Comparison of ENCODE assay signal across 23 cellular contexts in genomic region chr14:67589212-67589770, GRCh38.
"Had no signal": no experiment of that assay in that cellular context is flagged by ENCODE, and none has a peak within 500 bp of the region (broad histone marks: within the 10 kb centered on the region; RNA-seq: fewer than 3 reads in every experiment).

No MANE protein-coding gene starts in this region.

- H3K9me3 ChIP-seq: heart left ventricle, transverse colon, uterus had no signal

- H3K27ac ChIP-seq: cardiac muscle cell, epithelial cell of prostate, heart left ventricle, transverse colon, uterus, WERI-Rb-1 had no signal

- H3K36me3 ChIP-seq: uterus had no signal

- H3K4me3 ChIP-seq: cardiac muscle cell, heart left ventricle, lung, smooth muscle cell, transverse colon, uterus had no signal

- H3K27me3 ChIP-seq: cardiac muscle cell, heart left ventricle, transverse colon, uterus had no signal

- FAIRE-seq: keratinocyte had no signal

- H3K4me1 ChIP-seq: transverse colon, uterus had no signal

- ATAC-seq: heart left ventricle; left colon; naive thymus-derived CD4-positive, alpha-beta T cell; sciatic nerve; stimulated activated memory B cell treated with anti-CD40 and anti-IgM and Interleukin-4, amounts not matched to agents 10 μg/mL and 1 μg/mL and 100 μg/mL, for 72 hours had no signal

- DNase-seq: activated CD8-positive, alpha-beta memory T cell treated with anti-CD3 and anti-CD28 coated beads, Interleukin-2, amount 50 U/mL, for 48 hours; activated effector memory CD4-positive, alpha-beta T cell treated with Interleukin-2 at 50 U/mL for 16 hours; activated naive CD4-positive, alpha-beta T cell treated with anti-CD3 and anti-CD28 coated beads for 36 hours; activated naive CD8-positive, alpha-beta T cell treated with anti-CD3 and anti-CD28 coated beads, Interleukin-2, amount 10 ng/mL, durations not matched to agents 7 days and 5 days; activated T-cell treated with anti-CD3 and anti-CD28 coated beads, Interleukin-2, amount 50 U/mL, for 48 hours; amniotic stem cell; cortex of kidney; endodermal cell; heart left ventricle; left colon; naive thymus-derived CD4-positive, alpha-beta T cell; posterior cingulate gyrus; stimulated activated CD4-positive, alpha-beta T cell treated with anti-CD3 and anti-CD28 coated beads, Interleukin-15, amount 100 ng/mL, for 24 hours; transverse colon; uterus; WERI-Rb-1 had no signal
